Comparison of ENCODE assay signal across 1 cellular context in genomic region chr3:194714564-194714963, GRCh38.
TF ChIP-seq lines count a peak whose summit lies in the region.

No MANE protein-coding gene starts in this region.

TF ChIP-seq in K562, 482 proteins besides CTCF, POLR2A, EP300 and RAD21:
- no peak for TF ChIP-seq ATF1 (CRISPR knock-in tag; IDR thresholded peaks at IDR 0.05)
- no peak for TF ChIP-seq ATF1 (tag; IDR thresholded peaks at IDR 0.05)
- no peak for TF ChIP-seq ZNF764 (CRISPR knock-in tag; IDR thresholded peaks at IDR 0.05; ENCODE audit: low read depth)
- no peak for TF ChIP-seq RFX5 (IDR thresholded peaks at IDR 0.05; ENCODE audit: low read depth, low read length)
- no peak for TF ChIP-seq MGA (IDR thresholded peaks at IDR 0.05)
- TF ChIP-seq MAZ (CRISPR knock-in tag; conservative IDR thresholded peaks at IDR 0.05 in 1 of 2, IDR thresholded peaks at IDR 0.05 in 1 of 2): no peak
- TF ChIP-seq CUX1 (CRISPR knock-in tag; IDR thresholded peaks at IDR 0.05): no peak
